In genomic region chr18:34494359-34494696, GRCh38 we compare ENCODE assay signal across 1 cellular context.
TF ChIP-seq lines count a peak whose summit lies in the region.

No MANE protein-coding gene starts in this region.

TF ChIP-seq in HepG2, 621 proteins besides CTCF, POLR2A, EP300 and RAD21 (continued from another document):
- TF ChIP-seq HDAC6 (IDR thresholded peaks at IDR 0.05; ENCODE audit: low read depth, low read length): no peak
- TF ChIP-seq ELF4 (CRISPR knock-in tag; IDR thresholded peaks at IDR 0.05; ENCODE audit: borderline replicate concordance): no peak
- no peak for TF ChIP-seq ZFP41 (CRISPR knock-in tag; IDR thresholded peaks at IDR 0.05; ENCODE audit: borderline replicate concordance)
- no peak for TF ChIP-seq KDM2A (CRISPR knock-in tag; IDR thresholded peaks at IDR 0.05; ENCODE audit: borderline replicate concordance, low read depth)
- TF ChIP-seq ZNF274 (CRISPR knock-in tag; IDR thresholded peaks at IDR 0.05): no peak
- TF ChIP-seq ZMYM3 (CRISPR knock-in tag; IDR thresholded peaks at IDR 0.05): no peak
- no peak for TF ChIP-seq HCFC1 (IDR thresholded peaks at IDR 0.05; ENCODE audit: low read depth, low read length)
- TF ChIP-seq ZNF782 (CRISPR knock-in tag; IDR thresholded peaks at IDR 0.05; ENCODE audit: borderline replicate concordance): no peak
- TF ChIP-seq GPN1 (CRISPR knock-in tag; IDR thresholded peaks at IDR 0.05; ENCODE audit: borderline replicate concordance): no peak
- TF ChIP-seq PATZ1 (CRISPR knock-in tag; IDR thresholded peaks at IDR 0.05): no peak
